26 cellular contexts compared by ENCODE assay signal in genomic region chr7:41217306-41217705, GRCh38.
"Had no signal": no experiment of that assay in that cellular context is flagged by ENCODE, and none has a peak within 500 bp of the region (broad histone marks: within the 10 kb centered on the region; RNA-seq: fewer than 3 reads in every experiment).

No MANE protein-coding gene starts in this region.

- H3K4me1 ChIP-seq: heart left ventricle, left lung, lower lobe of right lung, tibial nerve had no signal

- H3K9me3 ChIP-seq: heart left ventricle, left lung, lower lobe of right lung, tibial nerve had no signal

- H3K27me3 Mint-ChIP-seq: effector memory CD8-positive, alpha-beta T cell had no signal

- DNase-seq: activated CD4-positive, alpha-beta T cell treated with anti-CD3 and anti-CD28 coated beads for 48 hours; activated CD4-positive, alpha-beta T cell treated with anti-CD3 and anti-CD28 coated beads, Interleukin-2, amount 50 U/mL, for 48 hours; activated CD8-positive, alpha-beta memory T cell treated with anti-CD3 and anti-CD28 coated beads, Interleukin-2, amount 50 U/mL, for 4 hours; activated effector memory CD4-positive, alpha-beta T cell treated with anti-CD3 and anti-CD28 coated beads, Interleukin-2, amount 50 U/mL, for 16 hours; activated naive CD4-positive, alpha-beta T cell treated with anti-CD3 and anti-CD28 coated beads, Interleukin-2, amount 50 U/mL, for 16 hours; activated T-cell treated with anti-CD3 and anti-CD28 coated beads, Interleukin-2, amount 50 U/mL, for 1 hour; amygdala; caudate nucleus; cortex of kidney; effector memory CD8-positive, alpha-beta T cell; foreskin keratinocyte; heart left ventricle; hypothalamus; kidney glomerular epithelial cell; left lung; lower lobe of right lung; mesendoderm; natural killer cell; right cardiac atrium; stimulated activated naive CD4-positive, alpha-beta T cell treated with Interleukin-2 at 50 U/mL for 16 hours; T-helper 9 cell; WERI-Rb-1 had no signal

- H3K27ac ChIP-seq: foreskin keratinocyte, heart left ventricle, left lung, lower lobe of right lung, neural progenitor cell, tibial nerve, WERI-Rb-1 had no signal

- H3K4me3 ChIP-seq: heart left ventricle, left lung, lower lobe of right lung, neural progenitor cell, tibial nerve had no signal

- H3K27ac Mint-ChIP-seq: activated T-helper 1 cell treated with anti-CD3 and anti-CD28 coated beads, Interleukin-12 subunit alpha, Interleukin-12 subunit beta, Interleukin-2, Interleukin-4 antibody, amounts not matched to agents 30 ng/mL and 10 ng/mL and 1 ng/mL, durations not matched to agents 14 hours and 24 hours and 36 hours; brain; effector memory CD8-positive, alpha-beta T cell; natural killer cell; neural progenitor cell had no signal

- H3K4me3 Mint-ChIP-seq: activated T-helper 1 cell treated with anti-CD3 and anti-CD28 coated beads, Interleukin-12 subunit alpha, Interleukin-12 subunit beta, Interleukin-2, Interleukin-4 antibody, amounts not matched to agents 30 ng/mL and 10 ng/mL and 1 ng/mL, durations not matched to agents 14 hours and 24 hours and 36 hours; brain; effector memory CD8-positive, alpha-beta T cell; natural killer cell; neural progenitor cell had no signal

- H3K36me3 ChIP-seq: heart left ventricle, left lung, lower lobe of right lung, neural progenitor cell, tibial nerve, WERI-Rb-1 had no signal

- H3K9me3 Mint-ChIP-seq: brain, neural progenitor cell had no signal

- H3K4me1 Mint-ChIP-seq: natural killer cell had no signal

- H3K27me3 ChIP-seq: foreskin keratinocyte, heart left ventricle, tibial nerve had no signal

- H3K36me3 Mint-ChIP-seq: brain, natural killer cell, neural progenitor cell had no signal
